In the genomic region with DNA sequence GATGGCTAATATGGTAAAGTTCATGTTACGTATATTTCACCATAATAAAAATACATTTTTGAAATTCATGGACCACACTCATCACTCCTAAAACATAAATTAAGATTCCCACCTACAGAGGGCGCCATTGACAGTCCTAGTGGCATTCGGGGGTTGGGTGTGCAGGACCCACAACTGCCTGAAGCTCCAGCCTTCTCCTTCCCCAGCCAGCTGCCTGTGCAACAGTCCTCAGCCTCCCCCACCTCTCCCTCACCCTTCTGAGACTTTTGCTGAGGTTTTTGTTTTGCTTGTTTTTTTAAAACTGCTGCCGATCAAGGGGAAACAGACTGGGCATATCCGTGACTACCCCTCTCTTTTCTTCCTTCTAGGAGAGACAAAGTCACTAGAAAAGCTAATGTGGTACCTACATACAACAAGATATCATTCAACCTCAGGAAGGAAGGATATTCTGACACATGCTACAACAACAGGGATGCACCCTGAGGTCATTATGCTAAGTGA, we compare ENCODE assay signal across 8 cellular contexts. TPM values are rescaled to one million over a fixed set of nuclear protein-coding genes. Genes with fewer than 3 reads are reported as not detected.
A peak's percentile ranks its signal among the peaks of the same experiment; 100 is the strongest.
DNase-seq lines count a peak whose midpoint lies in the region; ATAC-seq, FAIRE-seq and TF ChIP-seq lines count a peak whose summit lies in the region.

No MANE protein-coding gene starts in this region.

- peaks cover 7% of the 10 kb centered on the region for H3K4me1 Mint-ChIP-seq in activated CD4-positive, alpha-beta T cell treated with anti-CD3 and anti-CD28 coated beads, Interleukin-2, amount 10 ng/mL, durations not matched to agents 24 days and 14 days

- peak; percentile 78 for FAIRE-seq in A204.1 (lab: Jason Lieb, UNC)

- ATAC-seq in GM18519 (IDR thresholded peaks at IDR 0.05; ENCODE audit: low FRiP score, unreplicated experiment): no peak

- intact Hi-C loops in activated CD4-positive, alpha-beta T cell treated with anti-CD3 and anti-CD28 coated beads, Interleukin-2, amount 10 ng/mL, durations not matched to agents 24 days and 14 days (cut with micrococcal nuclease): loop anchor here (1.0 kb wide), 2 partner anchors 166 to 198 kb away; no protein-coding TSS in a partner anchor
- intact Hi-C loops in dorsolateral prefrontal cortex (cut with DNase I): loop anchor here in 1 of 2 donors (2.0 kb wide), 1 partner anchor 198 kb away; no protein-coding TSS in a partner anchor

- TF ChIP-seq CTCF in GM13976 (IDR thresholded peaks at IDR 0.05; ENCODE audit: borderline replicate concordance, control extremely low read depth, extremely low read depth, insufficient read depth, missing control alignments): peak; percentile 54
- peak; percentile 41 to 90 (median 80) for TF ChIP-seq CTCF in dorsolateral prefrontal cortex (IDR thresholded peaks at IDR 0.05 in 54 of 56, conservative IDR thresholded peaks at IDR 0.05 in 2 of 56; ENCODE audit: low read depth in 1 of 56, partially characterized antibody in 56 of 56)

- DNase-seq in GM13976 (ENCODE audit: low spot score) (peak; percentile 52), NCI-H226 (peak; percentile 56), dorsolateral prefrontal cortex (peak in 8 of 10 donors; percentile 25 to 75 (median 60)), lung microvascular endothelial cell (ENCODE audit: low read depth in 2 of 2) (peak; percentile 86 to 87)
- DNase-seq in activated CD4-positive, alpha-beta T cell treated with anti-CD3 and anti-CD28 coated beads, Interleukin-2, amount 10 ng/mL, durations not matched to agents 24 days and 14 days: peak; percentile 88
- DNase-seq in stimulated activated naive CD4-positive, alpha-beta T cell treated with Interleukin-2 at 50 U/mL for 16 hours (lab: John Stamatoyannopoulos, UW): peak; percentile 35

- no peak overlapping the region for H3K27ac Mint-ChIP-seq in activated CD4-positive, alpha-beta T cell treated with anti-CD3 and anti-CD28 coated beads, Interleukin-2, amount 10 ng/mL, durations not matched to agents 24 days and 14 days

- H3K27ac ChIP-seq in dorsolateral prefrontal cortex: peak overlapping the region in 6 of 59 donors; percentile 6 to 39 (median 19)

- no peaks in the 10 kb centered on the region for H3K27me3 ChIP-seq in dorsolateral prefrontal cortex

- no peak overlapping the region for H3K4me3 Mint-ChIP-seq in activated CD4-positive, alpha-beta T cell treated with anti-CD3 and anti-CD28 coated beads, Interleukin-2, amount 10 ng/mL, durations not matched to agents 24 days and 14 days

- in situ Hi-C loops in GM13976 (cut with MboI; ENCODE audit: low sequenced_read_pairs, unreplicated experiment): loop anchor here (10.0 kb wide), 1 partner anchor 202 kb away; no protein-coding TSS in a partner anchor

- H3K36me3 Mint-ChIP-seq in activated CD4-positive, alpha-beta T cell treated with anti-CD3 and anti-CD28 coated beads, Interleukin-2, amount 10 ng/mL, durations not matched to agents 24 days and 14 days (ENCODE audit: low read depth): no peaks in the 10 kb centered on the region

- no peaks in the 10 kb centered on the region for H3K9me3 Mint-ChIP-seq in activated CD4-positive, alpha-beta T cell treated with anti-CD3 and anti-CD28 coated beads, Interleukin-2, amount 10 ng/mL, durations not matched to agents 24 days and 14 days

- peak overlapping the region in 1 of 59 donors; percentile 0 for H3K4me3 ChIP-seq in dorsolateral prefrontal cortex

- H3K27me3 Mint-ChIP-seq in activated CD4-positive, alpha-beta T cell treated with anti-CD3 and anti-CD28 coated beads, Interleukin-2, amount 10 ng/mL, durations not matched to agents 24 days and 14 days: peaks cover 18% of the 10 kb centered on the region

RNA-seq across cellular contexts. Expression of gene EVA1C, which starts 9.3 kb away (rescaled TPM):
- 6.0 and 8.2 TPM in 2 replicates for total RNA-seq in activated CD4-positive, alpha-beta T cell treated with anti-CD3 and anti-CD28 coated beads, Interleukin-2, amount 10 ng/mL, durations not matched to agents 24 days and 14 days
- total RNA-seq in dorsolateral prefrontal cortex (10 to 100 TPM; 15.9 to 52.5 (median 27.2) TPM), lung microvascular endothelial cell (13.5 and 13.7 TPM in 2 replicates)

RNA-seq across cellular contexts. Expression of gene URB1, which starts 10.4 kb away (rescaled TPM):
- total RNA-seq in activated CD4-positive, alpha-beta T cell treated with anti-CD3 and anti-CD28 coated beads, Interleukin-2, amount 10 ng/mL, durations not matched to agents 24 days and 14 days: 39.2 and 41.7 TPM in 2 replicates
- total RNA-seq in dorsolateral prefrontal cortex (10 to 100 TPM; 16.2 to 31.0 (median 22.1) TPM), lung microvascular endothelial cell (12.6 and 16.5 TPM in 2 replicates)

Comparison
In these comparisons a context has a peak if more than half of its experiments do, and no peak if none do; other contexts are left out.
1. DNase-seq: peak in every context shown above with its lines; median percentile 88 in activated CD4-positive, alpha-beta T cell treated with anti-CD3 and anti-CD28 coated beads, Interleukin-2, amount 10 ng/mL, durations not matched to agents 24 days and 14 days; 86 in lung microvascular endothelial cell; 60 in dorsolateral prefrontal cortex; 56 in NCI-H226; 52 in GM13976; 35 in stimulated activated naive CD4-positive, alpha-beta T cell treated with Interleukin-2 at 50 U/mL for 16 hours.